In the genomic region with DNA sequence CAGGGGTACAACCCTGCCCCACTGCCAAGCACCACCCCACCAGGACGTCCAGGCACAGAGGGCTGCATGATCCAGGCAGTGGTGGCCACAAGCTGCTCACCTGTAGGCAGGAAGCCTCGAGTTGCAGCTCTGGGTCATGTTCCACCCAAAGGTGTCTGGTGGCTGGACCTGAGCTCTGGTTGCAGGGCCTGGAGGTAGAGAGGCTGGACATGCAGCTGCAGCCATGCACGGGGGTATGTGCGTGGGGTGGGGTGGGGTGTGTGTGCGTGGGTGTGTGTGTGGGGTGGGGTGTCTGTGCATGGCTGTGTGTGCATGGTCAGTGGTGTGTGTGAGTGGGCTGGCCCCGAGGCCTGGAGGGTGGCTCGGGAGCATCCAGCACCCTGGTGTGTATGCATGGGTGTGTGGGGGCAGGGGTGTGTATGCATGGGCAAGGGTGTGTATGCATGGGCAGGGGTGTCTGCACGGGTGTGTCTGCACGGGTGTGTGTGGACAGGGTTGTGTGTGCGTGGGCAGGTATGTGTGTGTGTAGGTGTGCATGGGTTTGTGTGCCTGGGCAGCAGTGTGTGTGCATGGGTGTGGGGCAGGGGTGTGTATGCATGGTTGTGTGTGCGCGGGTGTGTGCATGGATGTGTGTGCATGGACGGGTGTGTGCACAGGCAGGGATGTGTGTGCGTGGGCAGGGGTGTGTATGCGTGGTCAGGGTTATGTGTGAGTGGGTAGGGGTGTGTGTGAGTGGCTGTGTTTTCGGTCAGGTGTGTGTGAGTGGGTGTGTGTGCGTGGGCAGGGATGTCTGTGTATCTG, we compare ENCODE assay signal across 1 cellular context.
TF ChIP-seq lines count a peak whose summit lies in the region.

No MANE protein-coding gene starts in this region.

TF ChIP-seq in H1, 55 proteins besides CTCF, POLR2A, EP300 and RAD21:
- no peak for TF ChIP-seq KDM4A (IDR thresholded peaks at IDR 0.05; ENCODE audit: low read depth, low read length, severe bottlenecking)
- TF ChIP-seq EZH2 (IDR thresholded peaks at IDR 0.05; ENCODE audit: low read depth, low read length, severe bottlenecking) = no peak
- no peak for TF ChIP-seq JUND (IDR thresholded peaks at IDR 0.05; ENCODE audit: low read length)
- no peak for TF ChIP-seq HDAC6 (IDR thresholded peaks at IDR 0.05; ENCODE audit: low read depth, low read length)
- no peak for TF ChIP-seq TCF12 (IDR thresholded peaks at IDR 0.05; ENCODE audit: low read depth, low read length)
- TF ChIP-seq PHF8 (conservative IDR thresholded peaks at IDR 0.05; ENCODE audit: low read depth, low read length) = no peak
- no peak for TF ChIP-seq TBP (IDR thresholded peaks at IDR 0.05; ENCODE audit: low read depth, low read length)
